In genomic region chrX:20140410-20140809, GRCh38 we compare ENCODE assay signal across 8 cellular contexts. TPM values are rescaled to one million over a fixed set of nuclear protein-coding genes. Genes with fewer than 3 reads are reported as not detected.
DNase-seq lines count a peak whose midpoint lies in the region; ATAC-seq and TF ChIP-seq lines count a peak whose summit lies in the region.

No MANE protein-coding gene starts in this region.

- no peak overlapping the region for H3K27ac ChIP-seq in liver (ENCODE audit: low read depth in 1 of 2, low read length in 2 of 2)
- peak overlapping the region in 1 of 4 donors; percentile 92 for H3K27ac ChIP-seq in upper lobe of left lung

- no peak for TF ChIP-seq POLR2A in upper lobe of left lung (IDR thresholded peaks at IDR 0.05)

- TF ChIP-seq RAD21 in liver (IDR thresholded peaks at IDR 0.05), result no peak

- H3K9ac ChIP-seq in liver (ENCODE audit: low read depth in 1 of 2, low read length in 2 of 2), result peak overlapping the region; percentile 82 to 95

- no peak for ATAC-seq in upper lobe of left lung (ENCODE audit: low FRiP score in 2 of 2)
- no peak for ATAC-seq in GM21737 (IDR thresholded peaks at IDR 0.05; ENCODE audit: unreplicated experiment)

- H3K9me3 Mint-ChIP-seq in activated naive CD4-positive, alpha-beta T cell treated with anti-CD3 and anti-CD28 coated beads, Interleukin-2, amount 10 ng/mL, durations not matched to agents 7 days and 5 days, result no peaks in the 10 kb centered on the region
- H3K9me3 Mint-ChIP-seq in activated T-helper 1 cell treated with anti-CD3 and anti-CD28 coated beads, Interleukin-12 subunit alpha, Interleukin-12 subunit beta, Interleukin-2, Interleukin-4 antibody, amounts not matched to agents 30 ng/mL and 10 ng/mL and 1 ng/mL, durations not matched to agents 14 hours and 24 hours and 36 hours, result no peaks in the 10 kb centered on the region

- H3K27me3 ChIP-seq in liver (ENCODE audit: control insufficient read depth in 4 of 4, insufficient read depth in 4 of 4, low read length in 3 of 4), result no peaks in the 10 kb centered on the region
- H3K27me3 ChIP-seq in upper lobe of left lung, result no peaks in the 10 kb centered on the region

- peaks cover 0 to 16% (median 15%) of the 10 kb centered on the region in 4 donors for H3K4me1 ChIP-seq in liver (ENCODE audit: control insufficient read depth in 4 of 4, insufficient read depth in 4 of 4, low read length in 3 of 4)
- peaks cover 0 to 27% (median 16%) of the 10 kb centered on the region in 4 donors for H3K4me1 ChIP-seq in upper lobe of left lung

- intact Hi-C loops in activated T-helper 1 cell treated with anti-CD3 and anti-CD28 coated beads, Interleukin-12 subunit alpha, Interleukin-12 subunit beta, Interleukin-2, Interleukin-4 antibody, amounts not matched to agents 30 ng/mL and 10 ng/mL and 1 ng/mL, durations not matched to agents 14 hours and 24 hours and 36 hours (cut with micrococcal nuclease), result loop anchor here (2.0 to 5.0 kb wide), 4 partner anchors 124 to 1716 kb away; partner anchors contain the start of genes CDKL5 and CNKSR2

- WGBS in liver, result 6% methylated on average over 3 of the region's 3 CpGs
- WGBS in upper lobe of left lung, 2 donors, result 2 to 26% methylated on average over 3 of the region's 3 CpGs

- H3K36me3 ChIP-seq in liver (ENCODE audit: control insufficient read depth in 4 of 4, insufficient read depth in 3 of 4, low read depth in 1 of 4, low read length in 3 of 4) (peaks cover 0 to 23% (median 7%) of the 10 kb centered on the region in 4 donors), upper lobe of left lung (peaks cover 0 to 29% (median 12%) of the 10 kb centered on the region in 4 donors)

- H3K4me1 Mint-ChIP-seq in activated naive CD4-positive, alpha-beta T cell treated with anti-CD3 and anti-CD28 coated beads, Interleukin-2, amount 10 ng/mL, durations not matched to agents 7 days and 5 days, result peaks cover 37% of the 10 kb centered on the region
- peaks cover 29% of the 10 kb centered on the region for H3K4me1 Mint-ChIP-seq in activated T-helper 1 cell treated with anti-CD3 and anti-CD28 coated beads, Interleukin-12 subunit alpha, Interleukin-12 subunit beta, Interleukin-2, Interleukin-4 antibody, amounts not matched to agents 30 ng/mL and 10 ng/mL and 1 ng/mL, durations not matched to agents 14 hours and 24 hours and 36 hours (ENCODE audit: low read depth)

- DNase-seq in activated naive CD4-positive, alpha-beta T cell treated with anti-CD3 and anti-CD28 coated beads, Interleukin-2, amount 10 ng/mL, durations not matched to agents 7 days and 5 days, result no peak
- no peak for DNase-seq in activated naive CD4-positive, alpha-beta T cell treated with anti-CD3 and anti-CD28 coated beads, Interleukin-2, amount 50 U/mL, for 16 hours
- no peak for DNase-seq in activated T-helper 1 cell treated with anti-CD3 and anti-CD28 coated beads, Interleukin-12 subunit alpha, Interleukin-12 subunit beta, Interleukin-2, Interleukin-4 antibody, amounts not matched to agents 30 ng/mL and 10 ng/mL and 1 ng/mL, durations not matched to agents 14 hours and 24 hours and 36 hours (ENCODE audit: low spot score)
- DNase-seq in upper lobe of left lung (no peak), NCI-H345 (lab: John Stamatoyannopoulos, UW) (no peak), amniotic stem cell (lab: John Stamatoyannopoulos, UW) (no peak)

- H3K36me3 Mint-ChIP-seq in activated naive CD4-positive, alpha-beta T cell treated with anti-CD3 and anti-CD28 coated beads, Interleukin-2, amount 10 ng/mL, durations not matched to agents 7 days and 5 days, result peaks cover 25% of the 10 kb centered on the region
- H3K36me3 Mint-ChIP-seq in activated T-helper 1 cell treated with anti-CD3 and anti-CD28 coated beads, Interleukin-12 subunit alpha, Interleukin-12 subunit beta, Interleukin-2, Interleukin-4 antibody, amounts not matched to agents 30 ng/mL and 10 ng/mL and 1 ng/mL, durations not matched to agents 14 hours and 24 hours and 36 hours (ENCODE audit: low read depth), result peaks cover 16% of the 10 kb centered on the region

- TF ChIP-seq CTCF in liver (IDR thresholded peaks at IDR 0.05; ENCODE audit: low read depth, low read length, missing input control) (no peak), upper lobe of left lung (IDR thresholded peaks at IDR 0.05) (no peak)

- H3K4me3 Mint-ChIP-seq in activated naive CD4-positive, alpha-beta T cell treated with anti-CD3 and anti-CD28 coated beads, Interleukin-2, amount 10 ng/mL, durations not matched to agents 7 days and 5 days, result peak overlapping the region; percentile 82
- peak overlapping the region; percentile 90 for H3K4me3 Mint-ChIP-seq in activated T-helper 1 cell treated with anti-CD3 and anti-CD28 coated beads, Interleukin-12 subunit alpha, Interleukin-12 subunit beta, Interleukin-2, Interleukin-4 antibody, amounts not matched to agents 30 ng/mL and 10 ng/mL and 1 ng/mL, durations not matched to agents 14 hours and 24 hours and 36 hours

- H3K4me3 ChIP-seq in liver (ENCODE audit: low read depth in 1 of 3, low read length in 3 of 3) (peak overlapping the region; percentile 71 to 97 (median 82)), upper lobe of left lung (peak overlapping the region; percentile 23 to 76 (median 68))

- no peak for TF ChIP-seq EP300 in upper lobe of left lung (IDR thresholded peaks at IDR 0.05)

- peak overlapping the region; percentile 90 for H3K27ac Mint-ChIP-seq in activated naive CD4-positive, alpha-beta T cell treated with anti-CD3 and anti-CD28 coated beads, Interleukin-2, amount 10 ng/mL, durations not matched to agents 7 days and 5 days
- H3K27ac Mint-ChIP-seq in activated T-helper 1 cell treated with anti-CD3 and anti-CD28 coated beads, Interleukin-12 subunit alpha, Interleukin-12 subunit beta, Interleukin-2, Interleukin-4 antibody, amounts not matched to agents 30 ng/mL and 10 ng/mL and 1 ng/mL, durations not matched to agents 14 hours and 24 hours and 36 hours, result peak overlapping the region; percentile 84

- CTCF ChIA-PET in activated naive CD4-positive, alpha-beta T cell treated with anti-CD3 and anti-CD28 coated beads, Interleukin-2, amount 10 ng/mL, durations not matched to agents 7 days and 5 days (lab: Charles Lee), result no interaction called here

- H3K9me3 ChIP-seq in liver (ENCODE audit: control insufficient read depth in 4 of 4, low read length in 3 of 4) (no peaks in the 10 kb centered on the region), upper lobe of left lung (no peaks in the 10 kb centered on the region)

- H3K27me3 Mint-ChIP-seq in activated naive CD4-positive, alpha-beta T cell treated with anti-CD3 and anti-CD28 coated beads, Interleukin-2, amount 10 ng/mL, durations not matched to agents 7 days and 5 days, result no peaks in the 10 kb centered on the region
- H3K27me3 Mint-ChIP-seq in activated T-helper 1 cell treated with anti-CD3 and anti-CD28 coated beads, Interleukin-12 subunit alpha, Interleukin-12 subunit beta, Interleukin-2, Interleukin-4 antibody, amounts not matched to agents 30 ng/mL and 10 ng/mL and 1 ng/mL, durations not matched to agents 14 hours and 24 hours and 36 hours (ENCODE audit: insufficient read depth), result no peaks in the 10 kb centered on the region

TF ChIP-seq in liver, 16 proteins besides CTCF, POLR2A, EP300 and RAD21 (continues in another document):
- TF ChIP-seq FOXA1 (IDR thresholded peaks at IDR 0.05), result no peak
- no peak for TF ChIP-seq HNF4A (conservative IDR thresholded peaks at IDR 0.05)
- TF ChIP-seq SP1 (IDR thresholded peaks at IDR 0.05), result no peak
- no peak for TF ChIP-seq NR2F2 (IDR thresholded peaks at IDR 0.05)
- TF ChIP-seq GABPA (IDR thresholded peaks at IDR 0.05 in 1 of 2, conservative IDR thresholded peaks at IDR 0.05 in 1 of 2), result no peak
- TF ChIP-seq REST (IDR thresholded peaks at IDR 0.05), result no peak

RNA-seq across cellular contexts. Expression of gene EIF1AX, which starts 1.2 kb away (rescaled TPM):
- total RNA-seq in activated T-helper 1 cell treated with anti-CD3 and anti-CD28 coated beads, Interleukin-12 subunit alpha, Interleukin-12 subunit beta, Interleukin-2, Interleukin-4 antibody, amounts not matched to agents 30 ng/mL and 10 ng/mL and 1 ng/mL, durations not matched to agents 14 hours and 24 hours and 36 hours, result 107 TPM in 2 replicates
- 10 to 100 TPM; 19.1 to 23.9 TPM for total RNA-seq in liver
- polyA plus RNA-seq in liver, result 10 to 100 TPM; 21.2 to 89.0 TPM
- total RNA-seq in upper lobe of left lung, result 10 to 100 TPM in 5 of 6 donors, 1 to 10 TPM in 1; 8.4 to 78.7 (median 41.0) TPM

RNA-seq across cellular contexts. Expression of gene MAP7D2, which starts 23.7 kb away (rescaled TPM):
- total RNA-seq in activated T-helper 1 cell treated with anti-CD3 and anti-CD28 coated beads, Interleukin-12 subunit alpha, Interleukin-12 subunit beta, Interleukin-2, Interleukin-4 antibody, amounts not matched to agents 30 ng/mL and 10 ng/mL and 1 ng/mL, durations not matched to agents 14 hours and 24 hours and 36 hours, result 0.39 TPM in 2 replicates
- total RNA-seq in liver (1 to 10 TPM in 1 of 2 donors, under 1 TPM in 1; 0.17 to 1.5 TPM), upper lobe of left lung (10 to 100 TPM in 1 of 6 donors, under 1 TPM in 5; under 0.01 to 13.4 (median 0.51) TPM)
- polyA plus RNA-seq in liver, result under 1 TPM; 0.16 to 0.67 TPM
